ENCODE assay signal across 19 cellular contexts in the genomic region with DNA sequence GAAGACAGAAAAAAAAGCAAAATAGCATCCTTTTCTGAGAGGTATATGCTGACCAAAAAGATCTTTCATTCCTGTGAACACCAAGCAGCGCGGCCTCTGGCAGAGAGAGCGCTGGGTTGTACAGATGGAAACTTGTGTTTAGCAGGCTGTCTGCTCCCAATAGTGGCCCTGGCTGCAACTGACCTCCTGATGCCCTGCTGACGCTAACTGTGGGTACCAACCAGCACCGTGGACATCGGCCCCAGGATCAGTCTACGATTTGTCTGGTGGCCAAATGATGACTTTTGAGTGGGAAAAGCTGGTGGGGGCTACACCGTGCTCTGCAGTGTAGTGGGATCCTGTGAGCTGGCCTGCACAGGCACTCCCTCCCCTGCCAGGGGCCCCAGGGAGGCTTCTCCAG. TPM values are rescaled to one million over a fixed set of nuclear protein-coding genes. Genes with fewer than 3 reads are reported as not detected.
DNase-seq lines count a peak whose midpoint lies in the region; ATAC-seq, FAIRE-seq and TF ChIP-seq lines count a peak whose summit lies in the region.
"Had no signal": no experiment of that assay in that cellular context is flagged by ENCODE, and none has a peak within 500 bp of the region (broad histone marks: within the 10 kb centered on the region; RNA-seq: fewer than 3 reads in every experiment).

No MANE protein-coding gene starts in this region.

- no peak overlapping the region for H4K8ac ChIP-seq in neuronal stem cell (ENCODE audit: low read depth, low read length)

- no peak overlapping the region for H2BK5ac ChIP-seq in neuronal stem cell (ENCODE audit: low read length)

- H3K79me2 ChIP-seq in HepG2 (ENCODE audit: insufficient read depth, low read length), result no peaks in the 10 kb centered on the region

- TF ChIP-seq EP300 in HepG2 (IDR thresholded peaks at IDR 0.05; ENCODE audit: low read depth in 2 of 2, low read length in 2 of 2) (no peak), HepG2 (CRISPR knock-in tag; IDR thresholded peaks at IDR 0.05; ENCODE audit: borderline replicate concordance) (no peak)

- intact Hi-C loops in HepG2 (cut with micrococcal nuclease; ENCODE audit: unreplicated experiment) (no loop called here), right lobe of liver (cut with DNase I) (no loop called here)

- H2AK5ac ChIP-seq in neuronal stem cell (ENCODE audit: low read depth, low read length), result no peak overlapping the region

- H3K27me3 ChIP-seq in HepG2 (ENCODE audit: control insufficient read depth in 1 of 2, insufficient read depth in 2 of 2, low read length in 2 of 2), result no peaks in the 10 kb centered on the region
- H3K27me3 ChIP-seq in right lobe of liver, result no peaks in the 10 kb centered on the region
- H3K27me3 ChIP-seq in neuronal stem cell (ENCODE audit: control insufficient read depth in 3 of 3, insufficient read depth in 3 of 3, low read depth in 1 of 3, low read length in 3 of 3), result no peaks in the 10 kb centered on the region
- H3K27me3 ChIP-seq: BE2C had no signal

- H3K9me3 ChIP-seq in HepG2 (ENCODE audit: low read length) (no peaks in the 10 kb centered on the region), right lobe of liver (no peaks in the 10 kb centered on the region), neuronal stem cell (replicated peaks in 1 of 2; ENCODE audit: control insufficient read depth in 2 of 2, insufficient read depth in 1 of 2, low read depth in 1 of 2, low read length in 2 of 2) (peaks cover 5 to 7% of the 10 kb centered on the region in 2 donors)
- H3K9me3 ChIP-seq: A549, BE2C had no signal

- TF ChIP-seq CTCF in HepG2 (CRISPR knock-in tag; IDR thresholded peaks at IDR 0.05), result no peak
- TF ChIP-seq CTCF in right lobe of liver (IDR thresholded peaks at IDR 0.05), result no peak

- H4K20me1 ChIP-seq in HepG2 (ENCODE audit: insufficient read depth, low read length), result no peaks in the 10 kb centered on the region

- CTCF ChIA-PET in HepG2 (lab: Yijun Ruan, JAX; ENCODE audit: low intra/inter-chr PET ratio, low total read pairs), result no interaction called here

- no peak overlapping the region for H3K18ac ChIP-seq in neuronal stem cell (ENCODE audit: low read length)

- H2AFZ ChIP-seq in HepG2 (ENCODE audit: low read length), result no peak overlapping the region
- no peak overlapping the region for H2AFZ ChIP-seq in neuronal stem cell (ENCODE audit: low read length)

- TF ChIP-seq POLR2A in HepG2 (IDR thresholded peaks at IDR 0.05; ENCODE audit: insufficient read depth in 1 of 2, low read depth in 2 of 2, low read length in 2 of 2) (no peak), right lobe of liver (IDR thresholded peaks at IDR 0.05) (no peak)

- no peak overlapping the region for H2BK120ac ChIP-seq in neuronal stem cell (ENCODE audit: low read depth, low read length)

- POLR2A ChIA-PET in HepG2 (lab: Yijun Ruan, JAX), result no interaction called here

- BruUV-seq in HepG2 (replicated peaks; lab: Mats Ljungman, UMichigan), result no TSS peak

- H3K36me3 ChIP-seq in HepG2 (replicated peaks in 1 of 2; ENCODE audit: control insufficient read depth in 1 of 2, insufficient read depth in 2 of 2, low read length in 2 of 2), result peaks cover 0 to 11% of the 10 kb centered on the region in 2 experiments; a peak in 3 of 5 replicates
- peaks cover 0 to 6% (median 0%) of the 10 kb centered on the region in 4 donors for H3K36me3 ChIP-seq in right lobe of liver
- peaks cover 4 to 39% of the 10 kb centered on the region in 2 donors for H3K36me3 ChIP-seq in neuronal stem cell (replicated peaks in 1 of 2; ENCODE audit: control insufficient read depth in 2 of 2, insufficient read depth in 2 of 2, low read length in 2 of 2)
- H3K36me3 ChIP-seq: BE2C had no signal

- H3K4me3 ChIP-seq in HepG2 (replicated peaks in 1 of 3; ENCODE audit: insufficient read depth in 1 of 3, low read depth in 2 of 3, low read length in 3 of 3) (no peak overlapping the region), right lobe of liver (no peak overlapping the region), neuronal stem cell (ENCODE audit: low read length in 2 of 2) (peak overlapping the region in 1 of 2 donors; percentile 58)
- H3K4me3 ChIP-seq: A549 had no signal

- no peak overlapping the region for H2BK12ac ChIP-seq in neuronal stem cell (ENCODE audit: low read length)

- no peak overlapping the region for H3K4ac ChIP-seq in neuronal stem cell (ENCODE audit: low read length)

- H3K79me1 ChIP-seq in neuronal stem cell (ENCODE audit: low read depth, low read length), result no peaks in the 10 kb centered on the region

- H3K14ac ChIP-seq in neuronal stem cell (ENCODE audit: low read length), result no peak overlapping the region

- TF ChIP-seq RAD21 in HepG2 (CRISPR knock-in tag; IDR thresholded peaks at IDR 0.05), result no peak

- peak; percentile 47 for ATAC-seq in HepG2
- no peak for ATAC-seq in right lobe of liver
- peak; percentile 31 for ATAC-seq in esophagus mucosa

- no peaks in the 10 kb centered on the region for H3K4me1 ChIP-seq in HepG2 (ENCODE audit: insufficient read depth, low read length)
- H3K4me1 ChIP-seq in right lobe of liver, result no peaks in the 10 kb centered on the region
- no peaks in the 10 kb centered on the region for H3K4me1 ChIP-seq in neuronal stem cell (ENCODE audit: control insufficient read depth in 2 of 2, insufficient read depth in 1 of 2, low read depth in 1 of 2, low read length in 2 of 2)
- H3K4me1 ChIP-seq: A549, BE2C had no signal

- 100% methylated on average over 7 of the region's 8 CpGs for WGBS in HepG2 (ENCODE audit: low lambda C conversion rate)
- WGBS in right lobe of liver (ENCODE audit: insufficient coverage, low coverage, low lambda C conversion rate, missing lambda C conversion rate), result no CpG with 5 or more reads among the region's 8 CpGs
- WGBS in neuronal stem cell (ENCODE audit: extremely low coverage in 2 of 2, insufficient read length in 2 of 2, insufficient replicate concordance in 1 of 2), 2 donors, result no CpG with 5 or more reads among the region's 8 CpGs

- peak overlapping the region; percentile 27 for H3K23ac ChIP-seq in neuronal stem cell (ENCODE audit: low read depth, low read length, poor library complexity)

- no peak overlapping the region for H2BK15ac ChIP-seq in neuronal stem cell (ENCODE audit: low read length)

- in situ Hi-C loops in HepG2 (cut with HindIII; ENCODE audit: extremely low pct_ligation_motif_present, low pct_unique_long_range_greater_than_20kb), result no loop called here

- H3K9ac ChIP-seq in HepG2 (ENCODE audit: insufficient read depth, low read depth, low read length) (no peak overlapping the region), neuronal stem cell (ENCODE audit: low read depth, low read length, poor library complexity) (no peak overlapping the region)

- H3K27ac ChIP-seq in HepG2 (ENCODE audit: extremely low read length, insufficient read depth, low read length) (no peak overlapping the region), right lobe of liver (no peak overlapping the region), neuronal stem cell (replicated peaks; ENCODE audit: low read length) (no peak overlapping the region)
- H3K27ac ChIP-seq: A549, C4-2B had no signal

- no peak overlapping the region for H4K91ac ChIP-seq in neuronal stem cell (ENCODE audit: low read depth, low read length, poor library complexity)

- no peak for DNase-seq in HepG2 (ENCODE audit: low spot score)
- DNase-seq in right lobe of liver, result no peak
- no peak for DNase-seq in neuronal stem cell (ENCODE audit: low spot score)
- DNase-seq in NCI-H345 (lab: John Stamatoyannopoulos, UW), result no peak
- no peak for DNase-seq in nucleus accumbens (lab: John Stamatoyannopoulos, UW)
- DNase-seq: BE2C; CD4-positive, alpha-beta memory T cell; COR-L47; DMS153; DMS79 treated with DMSO at 0.1 percent for 48 hours; EL; GOT3; H9 had no signal

- no peak for FAIRE-seq in HepG2 (lab: Jason Lieb, UNC)
- FAIRE-seq: A549, D721Med, G401.6, GM12891 had no signal

- H3K4me2 ChIP-seq in HepG2 (ENCODE audit: low read depth, low read length), result no peak overlapping the region
- no peak overlapping the region for H3K4me2 ChIP-seq in neuronal stem cell (ENCODE audit: insufficient read depth, low read length, poor library complexity, severe bottlenecking)
- H3K4me2 ChIP-seq: A549 had no signal

RNA-seq across cellular contexts. Expression of gene COA5, which starts 15.7 kb away (rescaled TPM):
- total RNA-seq in HepG2 (2016; rRNA removed; fragmentation: Illumina TruSeq; extraction: Trizol) (64.5 and 72.9 TPM in 2 replicates), right lobe of liver (10 to 100 TPM; 12.9 to 23.0 (median 16.7) TPM), esophagus mucosa (11.9 TPM)
- total RNA-seq in HepG2 (2016; cell fraction: cytosol; rRNA removed; fragmentation: Illumina TruSeq; extraction: Trizol; ENCODE audit: low read depth), result 27.1 and 32.8 TPM in 2 replicates
- 61.3 and 76.9 TPM in 2 replicates for total RNA-seq in HepG2 (2016; cell fraction: insoluble cytoplasmic fraction; rRNA removed; fragmentation: Illumina TruSeq; extraction: Trizol)
- total RNA-seq in HepG2 (2016; cell fraction: membrane; rRNA removed; fragmentation: Illumina TruSeq; extraction: Trizol), result 46.1 and 48.2 TPM in 2 replicates
- total RNA-seq in HepG2 (2016; cell fraction: nucleus; rRNA removed; fragmentation: Illumina TruSeq; extraction: Trizol), result 41.0 and 50.3 TPM in 2 replicates
- 43.6 and 44.4 TPM in 2 replicates for polyA plus RNA-seq in HepG2 (2011; rRNA removed)
- polyA plus RNA-seq in HepG2 (2011; cell fraction: cytosol; rRNA removed), result 33.4 and 39.7 TPM in 2 replicates
- 36.9 and 50.2 TPM in 2 replicates for polyA plus RNA-seq in HepG2 (2011; cell fraction: nucleus; rRNA removed)
- 71.5 and 94.3 TPM in 2 replicates for polyA plus RNA-seq in HepG2 (2012)
- 25.6 and 45.6 TPM in 2 replicates for polyA plus RNA-seq in HepG2 (2016; cell fraction: cytosol; fragmentation: Illumina TruSeq; extraction: Trizol; ENCODE audit: low read depth)
- polyA plus RNA-seq in HepG2 (2016; cell fraction: insoluble cytoplasmic fraction; fragmentation: Illumina TruSeq; extraction: Trizol; ENCODE audit: low read depth), result 61.8 and 75.0 TPM in 2 replicates
- polyA plus RNA-seq in HepG2 (2016; cell fraction: membrane; fragmentation: Illumina TruSeq; extraction: Trizol; ENCODE audit: low read depth), result 38.1 and 48.3 TPM in 2 replicates
- 94.3 and 101 TPM in 2 replicates for polyA plus RNA-seq in HepG2 (2016; cell fraction: nucleus; fragmentation: Illumina TruSeq; extraction: Trizol; ENCODE audit: insufficient read depth, low read depth)
- polyA minus RNA-seq in HepG2 (2011; rRNA and poly(A)+ RNA removed; ENCODE audit: low replicate concordance), result 4.7 and 10.7 TPM in 2 replicates
- 7.8 and 8.6 TPM in 2 replicates for polyA minus RNA-seq in HepG2 (2011; cell fraction: cytosol; rRNA and poly(A)+ RNA removed)
- polyA minus RNA-seq in HepG2 (2011; cell fraction: nucleus; rRNA and poly(A)+ RNA removed), result 45.1 and 55.9 TPM in 2 replicates
- polyA plus RNA-seq in neuronal stem cell (2013, experiment 1 of 2), result 53.3 TPM
- polyA plus RNA-seq in neuronal stem cell (2013, experiment 2 of 2), result 51.1 TPM

RNA-seq across cellular contexts. Expression of gene UNC50, which starts 15.8 kb away (rescaled TPM):
- total RNA-seq in HepG2 (2016; rRNA removed; fragmentation: Illumina TruSeq; extraction: Trizol) (58.0 and 95.6 TPM in 2 replicates), right lobe of liver (10 to 100 TPM; 19.6 to 30.5 (median 22.7) TPM), esophagus mucosa (22.6 TPM)
- 42.0 and 43.6 TPM in 2 replicates for total RNA-seq in HepG2 (2016; cell fraction: cytosol; rRNA removed; fragmentation: Illumina TruSeq; extraction: Trizol; ENCODE audit: low read depth)
- 63.0 and 102 TPM in 2 replicates for total RNA-seq in HepG2 (2016; cell fraction: insoluble cytoplasmic fraction; rRNA removed; fragmentation: Illumina TruSeq; extraction: Trizol)
- 47.4 and 49.0 TPM in 2 replicates for total RNA-seq in HepG2 (2016; cell fraction: membrane; rRNA removed; fragmentation: Illumina TruSeq; extraction: Trizol)
- 79.1 and 80.7 TPM in 2 replicates for total RNA-seq in HepG2 (2016; cell fraction: nucleus; rRNA removed; fragmentation: Illumina TruSeq; extraction: Trizol)
- 63.3 and 92.6 TPM in 2 replicates for polyA plus RNA-seq in HepG2 (2011; rRNA removed)
- polyA plus RNA-seq in HepG2 (2011; cell fraction: cytosol; rRNA removed), result 47.2 and 81.0 TPM in 2 replicates
- polyA plus RNA-seq in HepG2 (2011; cell fraction: nucleus; rRNA removed), result 54.2 and 66.7 TPM in 2 replicates
- polyA plus RNA-seq in HepG2 (2012), result 68.6 and 76.2 TPM in 2 replicates
- polyA plus RNA-seq in HepG2 (2016; cell fraction: cytosol; fragmentation: Illumina TruSeq; extraction: Trizol; ENCODE audit: low read depth), result 28.0 and 31.3 TPM in 2 replicates
- polyA plus RNA-seq in HepG2 (2016; cell fraction: insoluble cytoplasmic fraction; fragmentation: Illumina TruSeq; extraction: Trizol; ENCODE audit: low read depth), result 47.7 and 52.9 TPM in 2 replicates
- 29.3 and 32.1 TPM in 2 replicates for polyA plus RNA-seq in HepG2 (2016; cell fraction: membrane; fragmentation: Illumina TruSeq; extraction: Trizol; ENCODE audit: low read depth)
- 106 and 112 TPM in 2 replicates for polyA plus RNA-seq in HepG2 (2016; cell fraction: nucleus; fragmentation: Illumina TruSeq; extraction: Trizol; ENCODE audit: insufficient read depth, low read depth)
- polyA minus RNA-seq in HepG2 (2011; rRNA and poly(A)+ RNA removed; ENCODE audit: low replicate concordance), result 13.4 and 13.9 TPM in 2 replicates
- polyA minus RNA-seq in HepG2 (2011; cell fraction: cytosol; rRNA and poly(A)+ RNA removed), result 19.4 and 20.5 TPM in 2 replicates
- polyA minus RNA-seq in HepG2 (2011; cell fraction: nucleus; rRNA and poly(A)+ RNA removed), result 42.7 and 44.1 TPM in 2 replicates
- polyA plus RNA-seq in neuronal stem cell (2013, experiment 1 of 2), result 59.4 TPM
- 59.6 TPM for polyA plus RNA-seq in neuronal stem cell (2013, experiment 2 of 2)

Comparison
In these comparisons a context has a peak if more than half of its experiments do, and no peak if none do; other contexts are left out.
1. ATAC-seq: peak in HepG2 (single experiment) and esophagus mucosa (single experiment); none in right lobe of liver (0 of 4).